In genomic region chr6:111855775-111856174, GRCh38 we compare ENCODE assay signal across 12 cellular contexts.
"Had no signal": no experiment of that assay in that cellular context is flagged by ENCODE, and none has a peak within 500 bp of the region (broad histone marks: within the 10 kb centered on the region; RNA-seq: fewer than 3 reads in every experiment).

No MANE protein-coding gene starts in this region.

- H3K4me3 ChIP-seq: colonic mucosa, right atrium auricular region had no signal

- H3K27me3 ChIP-seq: colonic mucosa, right atrium auricular region had no signal

- H3K4me1 ChIP-seq: colonic mucosa had no signal

- H3K27ac ChIP-seq: colonic mucosa, right atrium auricular region had no signal

- H3K36me3 ChIP-seq: colonic mucosa, right atrium auricular region had no signal

- DNase-seq: activated CD4-positive, alpha-beta T cell treated with anti-CD3 and anti-CD28 coated beads, Interleukin-2, amount 50 U/mL, for 1 hour; activated CD4-positive, CD25-positive, alpha-beta regulatory T cell; activated effector memory CD4-positive, alpha-beta T cell treated with Interleukin-2 at 50 U/mL for 16 hours; colonic mucosa; effector CD4-positive, alpha-beta T cell; hippocampal formation; kidney glomerular epithelial cell; posterior cingulate gyrus; SHP77 treated with DMSO at 0.1 percent for 48 hours; small intestine; trophoblast cell had no signal
